Comparison of ENCODE assay signal across 8 cellular contexts in the genomic region with DNA sequence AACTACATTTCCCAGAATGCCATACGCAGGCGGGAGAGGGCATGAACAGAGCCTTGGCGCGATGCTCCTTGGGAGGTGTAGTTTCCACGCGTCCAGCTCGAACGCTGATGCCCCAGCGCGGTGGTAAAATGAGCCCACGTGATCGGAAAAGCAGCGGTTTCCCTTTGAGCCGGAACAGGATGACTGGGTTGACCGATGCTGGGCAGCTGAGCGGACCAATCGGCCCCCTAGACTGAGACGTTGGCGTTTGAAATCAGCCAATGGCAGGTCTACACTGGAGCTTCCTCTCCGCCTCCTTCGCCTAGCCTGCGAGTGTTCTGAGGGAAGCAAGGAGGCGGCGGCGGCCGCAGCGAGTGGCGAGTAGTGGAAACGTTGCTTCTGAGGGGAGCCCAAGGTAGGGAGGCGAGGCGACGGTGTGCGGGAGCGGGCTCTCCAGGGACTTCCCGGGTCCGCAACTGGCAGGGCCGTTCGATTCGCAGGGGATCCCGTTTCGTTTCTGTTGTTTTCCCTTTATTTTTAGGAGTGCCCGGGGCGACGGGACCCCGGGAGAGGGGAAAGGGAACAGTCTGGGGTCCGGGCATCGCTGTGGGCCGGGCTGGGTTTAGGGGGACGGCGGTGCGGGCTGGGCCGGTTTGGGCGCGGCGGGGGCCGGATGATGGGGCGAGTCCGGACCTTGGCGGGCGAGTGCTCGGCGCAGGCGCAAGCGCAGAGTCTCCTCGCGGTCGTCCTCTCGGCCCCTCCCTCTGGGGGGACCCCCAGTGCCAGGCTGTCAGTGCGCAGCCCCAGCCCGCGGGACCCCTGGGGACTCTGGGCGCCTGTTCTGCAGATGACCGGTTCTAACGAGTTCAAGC. TPM values are rescaled to one million over a fixed set of nuclear protein-coding genes. Genes with fewer than 3 reads are reported as not detected.
DNase-seq lines count a peak whose midpoint lies in the region; ATAC-seq and TF ChIP-seq lines count a peak whose summit lies in the region.

Gene BUB3, plus strand, starts transcription at position 311 of the 851 bp plus-strand sequence. Its CDS starts 516 bp downstream, at position 827.

- CTCF ChIA-PET in activated CD4-positive, alpha-beta T cell treated with anti-CD3 and anti-CD28 coated beads for 36 hours (lab: Charles Lee): interaction anchor here (0.6 to 1.4 kb wide), 7 partner anchors 9 to 176 kb away, joined by 3 to 11 read pairs (median 4); no protein-coding TSS in a partner anchor

- peak; percentile 84 for ATAC-seq in HG03442 (IDR thresholded peaks at IDR 0.05; ENCODE audit: unreplicated experiment)
- peak; percentile 90 for ATAC-seq in activated CD4-positive, alpha-beta T cell treated with anti-CD3 and anti-CD28 coated beads for 36 hours

- intact Hi-C loops in activated CD4-positive, alpha-beta T cell treated with anti-CD3 and anti-CD28 coated beads for 36 hours (cut with DNase I, micrococcal nuclease): loop anchor here (1.0 to 10.0 kb wide), 17 partner anchors 133 to 1763 kb away; partner anchors contain the start of genes C10orf88 (in 2 of the 2), FAM24B (in 2 of the 2), IKZF5 (in 2 of the 2) and ATE1 (in 1 of the 2)

- H3K4me3 Mint-ChIP-seq in activated CD4-positive, alpha-beta T cell treated with anti-CD3 and anti-CD28 coated beads for 36 hours: peak within 1 kb of the TSS; percentile 100

- peaks cover 32% of the 10 kb centered on the region for H3K27me3 ChIP-seq in kidney epithelial cell (ENCODE audit: control insufficient read depth, insufficient read depth, low read length)

- H3K27ac Mint-ChIP-seq in activated CD4-positive, alpha-beta T cell treated with anti-CD3 and anti-CD28 coated beads for 36 hours: peak within 1 kb of the TSS; percentile 100

- peak within 1 kb of the TSS; percentile 79 for H3K4me3 ChIP-seq in choroid plexus epithelial cell (ENCODE audit: low read depth, low read length)
- H3K4me3 ChIP-seq in kidney epithelial cell (ENCODE audit: low read depth, low read length): peak within 1 kb of the TSS; percentile 64

- DNase-seq in Ammon's horn (ENCODE audit: low spot score) (peak; percentile 100), GM19238 (ENCODE audit: insufficient read length, low spot score) (peak; percentile 93), NCI-H524 (lab: John Stamatoyannopoulos, UW) (peak; percentile 90 to 94), choroid plexus epithelial cell (ENCODE audit: low read depth) (peak; percentile 100), kidney epithelial cell (ENCODE audit: low read depth) (peak; percentile 97)
- peak; percentile 97 for DNase-seq in activated CD4-positive, alpha-beta T cell treated with anti-CD3 and anti-CD28 coated beads for 36 hours
- peak; percentile 92 to 93 for DNase-seq in stimulated activated CD4-positive, alpha-beta T cell treated with anti-CD3 and anti-CD28 coated beads, Interleukin-15, amount 100 ng/mL, for 48 hours (ENCODE audit: low read depth in 2 of 2)

- peaks cover 4% of the 10 kb centered on the region for H3K9me3 Mint-ChIP-seq in activated CD4-positive, alpha-beta T cell treated with anti-CD3 and anti-CD28 coated beads for 36 hours (ENCODE audit: low read depth)

- peaks cover 73% of the 10 kb centered on the region for H3K4me1 Mint-ChIP-seq in activated CD4-positive, alpha-beta T cell treated with anti-CD3 and anti-CD28 coated beads for 36 hours

- H3K36me3 ChIP-seq in kidney epithelial cell (ENCODE audit: control insufficient read depth, insufficient read depth, low read length): no peaks in the 10 kb centered on the region

- H3K36me3 Mint-ChIP-seq in activated CD4-positive, alpha-beta T cell treated with anti-CD3 and anti-CD28 coated beads for 36 hours (ENCODE audit: low read depth): peaks cover 46% of the 10 kb centered on the region

- TF ChIP-seq CTCF in choroid plexus epithelial cell (conservative IDR thresholded peaks at IDR 0.05; ENCODE audit: low read depth, low read length): peak; percentile 42
- TF ChIP-seq CTCF in kidney epithelial cell (IDR thresholded peaks at IDR 0.05; ENCODE audit: insufficient read depth, low read length, poor library complexity, severe bottlenecking): peak; percentile 20

- H3K27me3 Mint-ChIP-seq in activated CD4-positive, alpha-beta T cell treated with anti-CD3 and anti-CD28 coated beads for 36 hours: peaks cover 8% of the 10 kb centered on the region

- POLR2A ChIA-PET in activated CD4-positive, alpha-beta T cell treated with anti-CD3 and anti-CD28 coated beads for 36 hours (lab: Charles Lee): interaction anchor here (0.6 to 1.2 kb wide), 2 partner anchors 9 to 30 kb away, joined by 4 read pairs; no protein-coding TSS in a partner anchor

RNA-seq across cellular contexts. Expression of gene BUB3, which starts in this region (rescaled TPM):
- total RNA-seq in activated CD4-positive, alpha-beta T cell treated with anti-CD3 and anti-CD28 coated beads for 36 hours: 100 to 1,000 TPM; 230 to 242 TPM
- 132 and 153 TPM in 2 replicates for total RNA-seq in kidney epithelial cell

Comparison
In these comparisons a context has a peak if more than half of its experiments do, and no peak if none do; other contexts are left out.
1. Peak in every context shown above with its lines: DNase-seq, ATAC-seq and H3K4me3 ChIP-seq.